In the genomic region with DNA sequence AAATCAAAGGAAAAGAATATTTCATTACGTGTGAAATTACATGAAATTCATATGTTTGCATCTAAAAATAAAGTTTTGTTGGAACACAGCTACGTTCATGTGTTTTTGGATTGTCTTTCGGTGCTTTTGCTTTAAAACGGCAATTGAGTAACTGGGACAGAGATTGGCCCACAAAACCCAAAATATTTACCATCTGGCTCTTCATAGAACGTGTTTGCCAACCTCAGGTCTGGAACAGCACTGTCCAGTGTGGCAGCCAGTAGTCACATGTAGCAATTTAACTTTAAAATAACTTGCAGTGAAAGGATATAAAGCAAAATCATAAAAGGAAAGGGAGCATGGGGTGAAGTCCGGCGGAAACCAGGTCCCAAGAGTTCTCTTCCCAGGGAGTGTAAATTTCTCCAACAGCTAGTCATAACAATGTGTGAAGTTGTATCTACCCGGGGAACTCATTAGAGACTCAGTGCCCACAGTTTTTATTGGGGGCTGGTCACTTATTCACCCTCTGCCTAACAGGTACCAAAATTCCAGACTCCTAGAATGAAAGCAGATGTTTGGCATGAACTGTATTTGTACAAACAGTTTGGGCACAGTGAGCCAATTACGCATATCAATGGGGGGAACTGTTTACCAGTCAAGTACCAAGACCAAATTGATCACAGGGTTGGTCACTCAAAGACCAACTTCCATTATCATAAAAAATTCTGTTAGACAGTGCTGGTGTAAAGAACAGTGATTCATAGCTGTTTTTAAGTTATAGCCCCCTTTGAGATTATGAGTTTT, we compare ENCODE assay signal across 1 cellular context.
TF ChIP-seq lines count a peak whose summit lies in the region.

No MANE protein-coding gene starts in this region.

TF ChIP-seq in GM23338, 12 proteins besides CTCF, POLR2A, EP300 and RAD21 (continued from another document):
- TF ChIP-seq, protein P1, sequence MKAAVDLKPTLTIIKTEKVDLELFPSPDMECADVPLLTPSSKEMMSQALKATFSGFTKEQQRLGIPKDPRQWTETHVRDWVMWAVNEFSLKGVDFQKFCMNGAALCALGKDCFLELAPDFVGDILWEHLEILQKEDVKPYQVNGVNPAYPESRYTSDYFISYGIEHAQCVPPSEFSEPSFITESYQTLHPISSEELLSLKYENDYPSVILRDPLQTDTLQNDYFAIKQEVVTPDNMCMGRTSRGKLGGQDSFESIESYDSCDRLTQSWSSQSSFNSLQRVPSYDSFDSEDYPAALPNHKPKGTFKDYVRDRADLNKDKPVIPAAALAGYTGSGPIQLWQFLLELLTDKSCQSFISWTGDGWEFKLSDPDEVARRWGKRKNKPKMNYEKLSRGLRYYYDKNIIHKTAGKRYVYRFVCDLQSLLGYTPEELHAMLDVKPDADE (IDR thresholded peaks at IDR 0.05), result no peak
